ENCODE assay signal across 25 cellular contexts in the genomic region with DNA sequence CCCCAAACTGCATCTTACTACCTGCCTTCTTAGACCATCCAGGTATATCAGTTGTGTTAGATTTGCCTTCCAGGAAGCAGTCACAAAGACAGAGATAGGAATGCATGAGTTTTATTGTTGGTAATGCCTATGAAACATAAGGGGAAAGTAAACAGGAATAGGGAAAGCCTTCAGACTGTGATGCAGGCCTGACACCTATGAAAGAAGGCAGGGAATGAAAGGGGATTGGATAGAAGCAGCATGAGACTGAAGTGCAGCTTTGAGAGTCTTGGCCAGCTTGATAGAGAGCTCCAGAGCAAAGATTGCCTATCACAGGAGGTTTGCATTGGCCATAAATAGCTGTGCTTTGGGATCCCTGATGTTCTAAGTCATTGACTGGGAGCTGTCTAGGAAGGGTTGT. TPM values are rescaled to one million over a fixed set of nuclear protein-coding genes. Genes with fewer than 3 reads are reported as not detected.
DNase-seq lines count a peak whose midpoint lies in the region; ATAC-seq, FAIRE-seq and TF ChIP-seq lines count a peak whose summit lies in the region.
"Had no signal": no experiment of that assay in that cellular context is flagged by ENCODE, and none has a peak within 500 bp of the region (broad histone marks: within the 10 kb centered on the region; RNA-seq: fewer than 3 reads in every experiment).

No MANE protein-coding gene starts in this region.

- H3K4me3 Mint-ChIP-seq in neural progenitor cell = no peak overlapping the region
- no peak overlapping the region for H3K4me3 Mint-ChIP-seq in activated CD8-positive, alpha-beta T cell treated with anti-CD3 and anti-CD28 coated beads, Interleukin-2, amount 10 ng/mL, durations not matched to agents 7 days and 5 days
- H3K4me3 Mint-ChIP-seq: B cell; CD4-positive, alpha-beta T cell; CD8-positive, alpha-beta T cell had no signal

- peaks cover 4% of the 10 kb centered on the region for H3K36me3 Mint-ChIP-seq in neural progenitor cell
- H3K36me3 Mint-ChIP-seq in activated CD8-positive, alpha-beta T cell treated with anti-CD3 and anti-CD28 coated beads, Interleukin-2, amount 10 ng/mL, durations not matched to agents 7 days and 5 days (ENCODE audit: low read depth) = peaks cover 31% of the 10 kb centered on the region

- H3K4me1 ChIP-seq in colonic mucosa = no peaks in the 10 kb centered on the region
- H3K4me1 ChIP-seq in neural progenitor cell = no peaks in the 10 kb centered on the region
- H3K4me1 ChIP-seq: A549; BLaER1 treated with 17β-estradiol and CSF1 and Interleukin-3, amounts not matched to agents 10 nM and 100 nM had no signal

- peaks cover 19% of the 10 kb centered on the region for H3K9me3 Mint-ChIP-seq in neural progenitor cell
- peaks cover 32% of the 10 kb centered on the region for H3K9me3 Mint-ChIP-seq in activated CD8-positive, alpha-beta T cell treated with anti-CD3 and anti-CD28 coated beads, Interleukin-2, amount 10 ng/mL, durations not matched to agents 7 days and 5 days (ENCODE audit: insufficient read depth)

- DNase-seq in GM12892 (ENCODE audit: insufficient read length) (no peak), colonic mucosa (no peak), left colon (no peak), neural progenitor cell (ENCODE audit: low spot score) (no peak), NCI-H2029 (lab: John Stamatoyannopoulos, UW) (no peak), mesenteric fat pad (ENCODE audit: low spot score) (no peak)
- DNase-seq in activated CD8-positive, alpha-beta T cell treated with anti-CD3 and anti-CD28 coated beads, Interleukin-2, amount 10 ng/mL, durations not matched to agents 7 days and 5 days = no peak
- DNase-seq: AML-193; Caco-2; Calu3; CD4-positive, alpha-beta T cell; CD8-positive, alpha-beta T cell; DMS79 treated with DMSO at 0.1 percent for 48 hours; GF-D8 had no signal

- H3K79me2 ChIP-seq in neural progenitor cell (ENCODE audit: low read depth) = no peaks in the 10 kb centered on the region

- H3K27me3 ChIP-seq in colonic mucosa (no peaks in the 10 kb centered on the region), neural progenitor cell (no peaks in the 10 kb centered on the region)
- H3K27me3 ChIP-seq: BLaER1 treated with 17β-estradiol and CSF1 and Interleukin-3, amounts not matched to agents 10 nM and 100 nM had no signal

- POLR2A ChIA-PET in activated CD8-positive, alpha-beta T cell treated with anti-CD3 and anti-CD28 coated beads, Interleukin-2, amount 10 ng/mL, durations not matched to agents 7 days and 5 days (lab: Charles Lee) = interaction anchor here (0.8 to 1.5 kb wide), 2 partner anchors 13 to 58 kb away, joined by 3 read pairs; no protein-coding TSS in a partner anchor

- CTCF ChIA-PET in activated CD8-positive, alpha-beta T cell treated with anti-CD3 and anti-CD28 coated beads, Interleukin-2, amount 10 ng/mL, durations not matched to agents 7 days and 5 days (lab: Charles Lee) = no interaction called here

- H3K9me3 ChIP-seq in colonic mucosa = peaks cover 3% of the 10 kb centered on the region
- peaks cover 10% of the 10 kb centered on the region for H3K9me3 ChIP-seq in neural progenitor cell (ENCODE audit: low read depth)

- no peaks in the 10 kb centered on the region for H4K20me1 ChIP-seq in neural progenitor cell (ENCODE audit: low read depth)
- H4K20me1 ChIP-seq: BLaER1 treated with 17β-estradiol and CSF1 and Interleukin-3, amounts not matched to agents 10 nM and 100 nM had no signal

- no peaks in the 10 kb centered on the region for H3K36me3 ChIP-seq in colonic mucosa
- H3K36me3 ChIP-seq in neural progenitor cell = no peaks in the 10 kb centered on the region
- H3K36me3 ChIP-seq: BLaER1 treated with 17β-estradiol and CSF1 and Interleukin-3, amounts not matched to agents 10 nM and 100 nM had no signal

- intact Hi-C loops in colonic mucosa (cut with DNase I) = no loop called here
- intact Hi-C loops in left colon (cut with DNase I, micrococcal nuclease) = no loop called here

- H3K27ac Mint-ChIP-seq in neural progenitor cell = no peak overlapping the region
- no peak overlapping the region for H3K27ac Mint-ChIP-seq in activated CD8-positive, alpha-beta T cell treated with anti-CD3 and anti-CD28 coated beads, Interleukin-2, amount 10 ng/mL, durations not matched to agents 7 days and 5 days
- H3K27ac Mint-ChIP-seq: B cell; CD4-positive, alpha-beta T cell; CD8-positive, alpha-beta T cell had no signal

- H3K27me3 Mint-ChIP-seq in neural progenitor cell (ENCODE audit: insufficient read depth, low read depth) = peaks cover 2% of the 10 kb centered on the region
- H3K27me3 Mint-ChIP-seq in activated CD8-positive, alpha-beta T cell treated with anti-CD3 and anti-CD28 coated beads, Interleukin-2, amount 10 ng/mL, durations not matched to agents 7 days and 5 days (ENCODE audit: low read depth) = no peaks in the 10 kb centered on the region
- H3K27me3 Mint-ChIP-seq: B cell; CD4-positive, alpha-beta T cell had no signal

- H3K4me3 ChIP-seq in colonic mucosa (no peak overlapping the region), neural progenitor cell (no peak overlapping the region)
- H3K4me3 ChIP-seq: A549; BLaER1 treated with 17β-estradiol and CSF1 and Interleukin-3, amounts not matched to agents 10 nM and 100 nM had no signal

- TF ChIP-seq POLR2A in GM12892 (IDR thresholded peaks at IDR 0.05; ENCODE audit: low read depth, low read length) = no peak

- peak; percentile 40 for FAIRE-seq in GM12892 (lab: Jason Lieb, UNC)
- FAIRE-seq: A549, D721Med, G401.6, GM12891, GM18507 had no signal

- H3K27ac ChIP-seq in colonic mucosa = peak overlapping the region; percentile 14
- H3K27ac ChIP-seq in neural progenitor cell = no peak overlapping the region
- H3K27ac ChIP-seq: 22Rv1; A549; BLaER1 treated with 17β-estradiol and CSF1 and Interleukin-3, amounts not matched to agents 10 nM and 100 nM; C4-2B had no signal

- TF ChIP-seq CTCF in colonic mucosa (IDR thresholded peaks at IDR 0.05) (no peak), neural progenitor cell (IDR thresholded peaks at IDR 0.05) (no peak)

- H2AFZ ChIP-seq in neural progenitor cell (replicated peaks) = peak overlapping the region; percentile 2

- ATAC-seq in left colon = peak; percentile 57
- no peak for ATAC-seq in activated CD8-positive, alpha-beta T cell treated with anti-CD3 and anti-CD28 coated beads, Interleukin-2, amount 10 ng/mL, durations not matched to agents 7 days and 5 days
- ATAC-seq: A549; CD8-positive, alpha-beta T cell had no signal

- no peaks in the 10 kb centered on the region for H3F3A ChIP-seq in neural progenitor cell (ENCODE audit: low read depth)

- H3K9ac ChIP-seq in colonic mucosa (ENCODE audit: low read depth in 2 of 2, low read length in 2 of 2) = no peak overlapping the region
- no peak overlapping the region for H3K9ac ChIP-seq in neural progenitor cell
- H3K9ac ChIP-seq: BLaER1 treated with 17β-estradiol and CSF1 and Interleukin-3, amounts not matched to agents 10 nM and 100 nM had no signal

- H3K4me2 ChIP-seq in neural progenitor cell = no peak overlapping the region
- H3K4me2 ChIP-seq: A549; BLaER1 treated with 17β-estradiol and CSF1 and Interleukin-3, amounts not matched to agents 10 nM and 100 nM had no signal

- no peaks in the 10 kb centered on the region for H3K4me1 Mint-ChIP-seq in neural progenitor cell
- H3K4me1 Mint-ChIP-seq in activated CD8-positive, alpha-beta T cell treated with anti-CD3 and anti-CD28 coated beads, Interleukin-2, amount 10 ng/mL, durations not matched to agents 7 days and 5 days (ENCODE audit: low read depth) = peaks cover 16% of the 10 kb centered on the region
- H3K4me1 Mint-ChIP-seq: B cell had no signal

RNA-seq across cellular contexts. Expression of a gene that starts 15.9 kb away (rescaled TPM):
- 0.59 TPM for polyA plus RNA-seq in GM12892 (2012; ENCODE audit: missing spikeins)
- 100 to 1,000 TPM in 1 of 2 donors, 10 to 100 TPM in 1; 57.9 to 192 TPM for total RNA-seq in colonic mucosa
- total RNA-seq in left colon = 100 to 1,000 TPM; 148 to 183 TPM
- not detected in 2 replicates for total RNA-seq in neural progenitor cell (ENCODE audit: low replicate concordance)
- total RNA-seq in activated CD8-positive, alpha-beta T cell treated with anti-CD3 and anti-CD28 coated beads, Interleukin-2, amount 10 ng/mL, durations not matched to agents 7 days and 5 days = 1 to 10 TPM; 3.3 to 3.9 TPM
- total RNA-seq in mesenteric fat pad = 0.32 TPM
- total RNA-seq: A172 had no signal
- polyA plus RNA-seq: BJ had no signal

RNA-seq across cellular contexts. Expression of a gene that starts 58.3 kb away (rescaled TPM):
- 15.7 TPM for polyA plus RNA-seq in GM12892 (2012; ENCODE audit: missing spikeins)
- total RNA-seq in colonic mucosa (10 to 100 TPM; 42.2 to 67.5 TPM), left colon (10 to 100 TPM; 42.5 to 46.7 TPM), neural progenitor cell (ENCODE audit: low replicate concordance) (65.6 and 90.5 TPM in 2 replicates), mesenteric fat pad (26.9 TPM)
- total RNA-seq in activated CD8-positive, alpha-beta T cell treated with anti-CD3 and anti-CD28 coated beads, Interleukin-2, amount 10 ng/mL, durations not matched to agents 7 days and 5 days = 10 to 100 TPM; 23.9 to 25.5 TPM

Comparison
In these comparisons a context has a peak if more than half of its experiments do, and no peak if none do; other contexts are left out.
1. RNA of a gene that starts 15.9 kb away (total RNA-seq): 57.9 to 192 TPM in colonic mucosa and 148 to 183 TPM in left colon; 3.3 to 3.9 TPM in activated CD8-positive, alpha-beta T cell treated with anti-CD3 and anti-CD28 coated beads, Interleukin-2, amount 10 ng/mL, durations not matched to agents 7 days and 5 days, 0.32 TPM in mesenteric fat pad (single experiment) and not detected in neural progenitor cell; every median in the first group is over 10 times any median in the second.